ENCODE assay signal across 18 cellular contexts in genomic region chr2:240396623-240397541, GRCh38. TPM values are rescaled to one million over a fixed set of nuclear protein-coding genes. Genes with fewer than 3 reads are reported as not detected.
DNase-seq lines count a peak whose midpoint lies in the region; ATAC-seq and TF ChIP-seq lines count a peak whose summit lies in the region.
"Had no signal": no experiment of that assay in that cellular context is flagged by ENCODE, and none has a peak within 500 bp of the region (broad histone marks: within the 10 kb centered on the region; RNA-seq: fewer than 3 reads in every experiment).

No MANE protein-coding gene starts in this region.

- H3K4me2 ChIP-seq in GM23248 (ENCODE audit: unreplicated experiment), result no peak overlapping the region

- H3K27me3 ChIP-seq in GM23248 (replicated peaks; ENCODE audit: insufficient read depth), result no peaks in the 10 kb centered on the region
- no peaks in the 10 kb centered on the region for H3K27me3 ChIP-seq in MG63
- no peaks in the 10 kb centered on the region for H3K27me3 ChIP-seq in sigmoid colon
- H3K27me3 ChIP-seq: Peyer's patch, thyroid gland had no signal

- H2AFZ ChIP-seq in GM23248, result no peak overlapping the region

- H3K4me1 ChIP-seq in GM23248 (ENCODE audit: insufficient read depth) (no peaks in the 10 kb centered on the region), sigmoid colon (no peaks in the 10 kb centered on the region)
- H3K4me1 ChIP-seq: Peyer's patch, thyroid gland had no signal

- no peak for TF ChIP-seq EP300 in sigmoid colon (IDR thresholded peaks at IDR 0.05)

- H3F3A ChIP-seq in GM23248 (ENCODE audit: insufficient read depth), result no peaks in the 10 kb centered on the region

- H3K4me3 ChIP-seq in GM23248 (no peak overlapping the region), MG63 (no peak overlapping the region), sigmoid colon (no peak overlapping the region)
- H3K4me3 ChIP-seq: Peyer's patch, thyroid gland had no signal

- H3K79me2 ChIP-seq in GM23248 (ENCODE audit: insufficient read depth), result no peaks in the 10 kb centered on the region

- H4K20me1 ChIP-seq in GM23248 (ENCODE audit: insufficient read depth), result no peaks in the 10 kb centered on the region

- TF ChIP-seq CTCF in sigmoid colon (IDR thresholded peaks at IDR 0.05), result no peak

- no peaks in the 10 kb centered on the region for H3K9me2 ChIP-seq in GM23248 (ENCODE audit: insufficient read depth)

- TF ChIP-seq POLR2A in sigmoid colon (IDR thresholded peaks at IDR 0.05), result no peak

- in situ Hi-C loops in GM23248 (cut with MboI), result no loop called here

- H3K27ac ChIP-seq in GM23248 (no peak overlapping the region), sigmoid colon (no peak overlapping the region)
- H3K27ac ChIP-seq: Peyer's patch, thyroid gland had no signal

- H3K9ac ChIP-seq in GM23248, result no peak overlapping the region

- intact Hi-C loops in sigmoid colon (cut with DNase I), result no loop called here

- peak; percentile 15 for DNase-seq in GM23248
- peak; percentile 82 for DNase-seq in MG63
- peak; percentile 36 for DNase-seq in islet precursor cell
- peak; percentile 52 for DNase-seq in sigmoid colon
- no peak for DNase-seq in DMS114 treated with DMSO at 0.1 percent for 48 hours (lab: John Stamatoyannopoulos, UW; ENCODE audit: unreplicated experiment)
- DNase-seq in NCI-H2029 treated with DMSO at 0.1 percent for 48 hours (lab: John Stamatoyannopoulos, UW), result no peak
- DNase-seq in stimulated activated naive CD8-positive, alpha-beta T cell treated with anti-CD3 and anti-CD28 coated beads, Interleukin-15, Interleukin-2, amounts not matched to agents 100 U/mL and 50 U/mL, for 24 hours, result no peak
- DNase-seq: activated CD4-positive, alpha-beta memory T cell treated with anti-CD3 and anti-CD28 coated beads, Interleukin-2, amount 10 ng/mL, durations not matched to agents 7 days and 5 days; activated naive CD4-positive, alpha-beta T cell treated with anti-CD3 and anti-CD28 coated beads for 36 hours; anterior cingulate cortex; NCI-H1092 treated with DMSO at 0.1 percent for 48 hours; NCI-H2081; NCI-H510A; stimulated activated naive B cell treated with anti-CD40 and anti-IgM and Interleukin-4, amounts not matched to agents 10 μg/mL and 1 μg/mL and 100 μg/mL, for 72 hours; thyroid gland had no signal

- H3K9me3 ChIP-seq in GM23248 (ENCODE audit: low read depth) (no peaks in the 10 kb centered on the region), MG63 (no peaks in the 10 kb centered on the region), sigmoid colon (no peaks in the 10 kb centered on the region)
- H3K9me3 ChIP-seq: Peyer's patch, thyroid gland had no signal

- ATAC-seq in GM21723 (IDR thresholded peaks at IDR 0.05; ENCODE audit: unreplicated experiment), result no peak
- ATAC-seq in stimulated activated naive CD8-positive, alpha-beta T cell treated with anti-CD3 and anti-CD28 coated beads, Interleukin-15, Interleukin-2, amounts not matched to agents 100 U/mL and 50 U/mL, for 24 hours, result no peak
- ATAC-seq: CD8-positive, alpha-beta T cell; stimulated activated naive B cell treated with anti-CD40 and anti-IgM and Interleukin-4, amounts not matched to agents 10 μg/mL and 1 μg/mL and 100 μg/mL, for 72 hours had no signal

- H3K36me3 ChIP-seq in GM23248 (ENCODE audit: low read depth) (no peaks in the 10 kb centered on the region), MG63 (no peaks in the 10 kb centered on the region), sigmoid colon (no peaks in the 10 kb centered on the region)
- H3K36me3 ChIP-seq: Peyer's patch, thyroid gland had no signal

- WGBS in GM23248 (ENCODE audit: low coverage in 1 of 2, low lambda C conversion rate in 2 of 2, missing lambda C conversion rate in 2 of 2), 2 experiments, result 71 to 73% methylated on average over 12 of the region's 12 CpGs
- WGBS in sigmoid colon, 2 donors, result 75 to 87% methylated on average over 12 of the region's 12 CpGs

RNA-seq across cellular contexts. Expression of gene GPC1, which starts 38.6 kb away (rescaled TPM):
- total RNA-seq in GM23248 (2014; rRNA removed; shearing (Covaris generic)), result 88.2 and 101 TPM in 2 replicates
- polyA plus RNA-seq in GM23248 (2016; fragmentation: Nextera tagmentation; extraction: Ambion mirVana), result 66.4 and 71.6 TPM in 2 replicates
- total RNA-seq in MG63 (2014; rRNA removed; shearing (Covaris generic); ENCODE audit: low replicate concordance), result 95.4 and 177 TPM in 2 replicates
- 10 to 100 TPM in 3 of 4 donors, 1 to 10 TPM in 1; 7.2 to 30.7 (median 23.7) TPM for total RNA-seq in sigmoid colon
- polyA plus RNA-seq in sigmoid colon, result 10 to 100 TPM in 1 of 3 donors, 1 to 10 TPM in 2; 3.0 to 15.8 (median 7.2) TPM

Comparison
In these comparisons a context has a peak if more than half of its experiments do, and no peak if none do; other contexts are left out.
1. DNase-seq: peak in GM23248 (single experiment), MG63 (single experiment), islet precursor cell (single experiment) and sigmoid colon (single experiment); none in DMS114 treated with DMSO at 0.1 percent for 48 hours (single experiment), NCI-H2029 treated with DMSO at 0.1 percent for 48 hours (single experiment) and stimulated activated naive CD8-positive, alpha-beta T cell treated with anti-CD3 and anti-CD28 coated beads, Interleukin-15, Interleukin-2, amounts not matched to agents 100 U/mL and 50 U/mL, for 24 hours (single experiment).